In the genomic region with DNA sequence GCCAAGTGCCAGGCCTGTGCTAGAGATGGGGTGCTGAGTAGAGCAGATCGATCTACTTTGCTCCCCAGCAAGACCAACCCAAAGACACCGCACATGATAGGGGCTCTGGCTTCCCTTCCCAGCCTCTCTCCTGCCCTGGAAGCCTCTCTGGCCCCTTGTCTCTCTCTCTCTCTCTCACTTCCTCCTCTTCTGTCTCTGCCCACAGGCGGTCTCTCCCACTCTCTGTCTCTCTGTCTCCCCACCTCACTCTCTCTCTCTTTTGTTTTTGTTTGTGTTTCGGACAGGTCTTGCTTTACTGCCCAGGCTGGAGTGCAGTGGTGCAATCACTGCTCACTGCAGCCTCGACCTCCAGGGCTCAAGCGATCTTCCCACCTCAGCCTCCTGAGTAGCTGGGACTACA, we compare ENCODE assay signal across 10 cellular contexts. TPM values are rescaled to one million over a fixed set of nuclear protein-coding genes. Genes with fewer than 3 reads are reported as not detected.
DNase-seq lines count a peak whose midpoint lies in the region; ATAC-seq lines count a peak whose summit lies in the region.
"Had no signal": no experiment of that assay in that cellular context is flagged by ENCODE, and none has a peak within 500 bp of the region (broad histone marks: within the 10 kb centered on the region; RNA-seq: fewer than 3 reads in every experiment).

No MANE protein-coding gene starts in this region.

- no peak for DNase-seq in CD4-positive, alpha-beta memory T cell
- DNase-seq in H7 (no peak), SK-N-DZ (ENCODE audit: low spot score) (no peak), SW 1271 (lab: John Stamatoyannopoulos, UW) (no peak), C1 segment of cervical spinal cord (lab: John Stamatoyannopoulos, UW) (no peak)
- DNase-seq in activated naive CD8-positive, alpha-beta T cell treated with anti-CD3 and anti-CD28 coated beads, Interleukin-2, amount 10 ng/mL, durations not matched to agents 7 days and 5 days: no peak
- no peak for DNase-seq in naive thymus-derived CD4-positive, alpha-beta T cell
- DNase-seq: left colon, NCI-H226 had no signal

- no peaks in the 10 kb centered on the region for H3K9me3 ChIP-seq in CD4-positive, alpha-beta memory T cell (ENCODE audit: control insufficient read depth in 1 of 2, low read length in 2 of 2)
- no peaks in the 10 kb centered on the region for H3K9me3 ChIP-seq in naive thymus-derived CD4-positive, alpha-beta T cell (ENCODE audit: control insufficient read depth in 2 of 3, low read length in 3 of 3)

- H3K4me3 Mint-ChIP-seq in CD4-positive, alpha-beta memory T cell: peak overlapping the region; percentile 13 to 75 (median 52)
- H3K4me3 Mint-ChIP-seq in activated naive CD8-positive, alpha-beta T cell treated with anti-CD3 and anti-CD28 coated beads, Interleukin-2, amount 10 ng/mL, durations not matched to agents 7 days and 5 days: peak overlapping the region; percentile 15
- H3K4me3 Mint-ChIP-seq in naive thymus-derived CD4-positive, alpha-beta T cell: peak overlapping the region; percentile 4 to 87 (median 74)

- H3K4me1 ChIP-seq in CD4-positive, alpha-beta memory T cell (ENCODE audit: insufficient read depth, low read length): peaks cover 18% of the 10 kb centered on the region
- H3K4me1 ChIP-seq in naive thymus-derived CD4-positive, alpha-beta T cell (ENCODE audit: control insufficient read depth in 2 of 2, insufficient read depth in 2 of 2, low read length in 2 of 2): peaks cover 0 to 11% of the 10 kb centered on the region in 2 donors

- no peaks in the 10 kb centered on the region for H3K36me3 Mint-ChIP-seq in CD4-positive, alpha-beta memory T cell
- H3K36me3 Mint-ChIP-seq in activated naive CD8-positive, alpha-beta T cell treated with anti-CD3 and anti-CD28 coated beads, Interleukin-2, amount 10 ng/mL, durations not matched to agents 7 days and 5 days: peaks cover 1% of the 10 kb centered on the region
- H3K36me3 Mint-ChIP-seq in naive thymus-derived CD4-positive, alpha-beta T cell: peaks cover 0 to 4% (median 0%) of the 10 kb centered on the region in 5 donors

- no peaks in the 10 kb centered on the region for H3K36me3 ChIP-seq in CD4-positive, alpha-beta memory T cell (ENCODE audit: insufficient read depth, low read length)
- no peaks in the 10 kb centered on the region; the same call in none of the 2 replicates for H3K36me3 ChIP-seq in H7 (replicated peaks; ENCODE audit: control insufficient read depth, insufficient read depth, low read length)
- no peaks in the 10 kb centered on the region for H3K36me3 ChIP-seq in naive thymus-derived CD4-positive, alpha-beta T cell (ENCODE audit: control insufficient read depth in 2 of 3, insufficient read depth in 3 of 3, low read length in 3 of 3)

- intact Hi-C loops in CD4-positive, alpha-beta memory T cell (cut with micrococcal nuclease): no loop called here
- intact Hi-C loops in naive thymus-derived CD4-positive, alpha-beta T cell (cut with micrococcal nuclease): no loop called here

- ATAC-seq in activated naive CD8-positive, alpha-beta T cell treated with anti-CD3 and anti-CD28 coated beads, Interleukin-2, amount 10 ng/mL, durations not matched to agents 7 days and 5 days (ENCODE audit: low read depth): no peak
- no peak for ATAC-seq in naive thymus-derived CD4-positive, alpha-beta T cell
- ATAC-seq in HG03135 (IDR thresholded peaks at IDR 0.05; ENCODE audit: unreplicated experiment): no peak
- ATAC-seq: left colon had no signal

- POLR2A ChIA-PET in CD4-positive, alpha-beta memory T cell (lab: Charles Lee; ENCODE audit: partially characterized antibody): no interaction called here
- POLR2A ChIA-PET in activated naive CD8-positive, alpha-beta T cell treated with anti-CD3 and anti-CD28 coated beads, Interleukin-2, amount 10 ng/mL, durations not matched to agents 7 days and 5 days (lab: Charles Lee): no interaction called here
- POLR2A ChIA-PET in naive thymus-derived CD4-positive, alpha-beta T cell (lab: Charles Lee): no interaction called here

- H3K4me3 ChIP-seq in CD4-positive, alpha-beta memory T cell (ENCODE audit: low read length in 2 of 2): no peak overlapping the region
- H3K4me3 ChIP-seq in H7 (ENCODE audit: insufficient read depth, low read depth, low read length): peak overlapping the region; percentile 80
- H3K4me3 ChIP-seq in naive thymus-derived CD4-positive, alpha-beta T cell (ENCODE audit: low read length): no peak overlapping the region

- H3K27ac ChIP-seq in CD4-positive, alpha-beta memory T cell (ENCODE audit: low read depth, low read length): no peak overlapping the region
- no peak overlapping the region for H3K27ac ChIP-seq in naive thymus-derived CD4-positive, alpha-beta T cell (ENCODE audit: low read depth, low read length)

- peaks cover 19% of the 10 kb centered on the region for H3K27me3 ChIP-seq in CD4-positive, alpha-beta memory T cell (ENCODE audit: insufficient read depth, low read length)
- H3K27me3 ChIP-seq in H7 (ENCODE audit: control insufficient read depth, insufficient read depth, low read length): peaks cover 34% of the 10 kb centered on the region
- peaks cover 3 to 18% of the 10 kb centered on the region in 2 donors for H3K27me3 ChIP-seq in naive thymus-derived CD4-positive, alpha-beta T cell (ENCODE audit: control insufficient read depth in 2 of 2, insufficient read depth in 2 of 2, low read length in 2 of 2)

- no peak overlapping the region for H3K27ac Mint-ChIP-seq in CD4-positive, alpha-beta memory T cell
- peak overlapping the region; percentile 7 for H3K27ac Mint-ChIP-seq in activated naive CD8-positive, alpha-beta T cell treated with anti-CD3 and anti-CD28 coated beads, Interleukin-2, amount 10 ng/mL, durations not matched to agents 7 days and 5 days
- H3K27ac Mint-ChIP-seq in naive thymus-derived CD4-positive, alpha-beta T cell: peak overlapping the region in 1 of 9 donors; percentile 22

- peaks cover 34 to 38% of the 10 kb centered on the region in 2 donors for H3K27me3 Mint-ChIP-seq in CD4-positive, alpha-beta memory T cell
- peaks cover 59% of the 10 kb centered on the region for H3K27me3 Mint-ChIP-seq in activated naive CD8-positive, alpha-beta T cell treated with anti-CD3 and anti-CD28 coated beads, Interleukin-2, amount 10 ng/mL, durations not matched to agents 7 days and 5 days
- peaks cover 30 to 63% (median 36%) of the 10 kb centered on the region in 5 donors for H3K27me3 Mint-ChIP-seq in naive thymus-derived CD4-positive, alpha-beta T cell

- peaks cover 7 to 19% (median 13%) of the 10 kb centered on the region in 4 donors for H3K4me1 Mint-ChIP-seq in CD4-positive, alpha-beta memory T cell
- peaks cover 9% of the 10 kb centered on the region for H3K4me1 Mint-ChIP-seq in activated naive CD8-positive, alpha-beta T cell treated with anti-CD3 and anti-CD28 coated beads, Interleukin-2, amount 10 ng/mL, durations not matched to agents 7 days and 5 days
- H3K4me1 Mint-ChIP-seq in naive thymus-derived CD4-positive, alpha-beta T cell: peaks cover 8 to 16% (median 14%) of the 10 kb centered on the region in 7 donors

- CTCF ChIA-PET in CD4-positive, alpha-beta memory T cell (lab: Charles Lee; ENCODE audit: partially characterized antibody): interaction anchor here (1.1 to 1.6 kb wide), 2 partner anchors 16 to 42 kb away, joined by 4 to 5 read pairs; partner anchors contain the start of gene EID2B
- CTCF ChIA-PET in naive thymus-derived CD4-positive, alpha-beta T cell (lab: Charles Lee): interaction anchor here (1.5 kb wide), 1 partner anchor 13 kb away, joined by 3 read pairs; no protein-coding TSS in a partner anchor

- peaks cover 0 to 2% (median 0%) of the 10 kb centered on the region in 8 donors for H3K9me3 Mint-ChIP-seq in CD4-positive, alpha-beta memory T cell
- H3K9me3 Mint-ChIP-seq in activated naive CD8-positive, alpha-beta T cell treated with anti-CD3 and anti-CD28 coated beads, Interleukin-2, amount 10 ng/mL, durations not matched to agents 7 days and 5 days: no peaks in the 10 kb centered on the region
- H3K9me3 Mint-ChIP-seq in naive thymus-derived CD4-positive, alpha-beta T cell: peaks cover 0 to 3% (median 0%) of the 10 kb centered on the region in 11 donors

RNA-seq across cellular contexts. Expression of gene SELENOV, which starts 1.3 kb away (rescaled TPM):
- not detected for total RNA-seq in CD4-positive, alpha-beta memory T cell
- polyA plus RNA-seq in CD4-positive, alpha-beta memory T cell: not detected
- 3.1 and 4.4 TPM in 2 replicates for total RNA-seq in H7 (2014; rRNA removed; shearing (Covaris generic))
- total RNA-seq in activated naive CD8-positive, alpha-beta T cell treated with anti-CD3 and anti-CD28 coated beads, Interleukin-2, amount 10 ng/mL, durations not matched to agents 7 days and 5 days: not detected
- total RNA-seq in naive thymus-derived CD4-positive, alpha-beta T cell: not detected
- polyA plus RNA-seq in naive thymus-derived CD4-positive, alpha-beta T cell: not detected
- 3.0 and 5.4 TPM in 2 replicates for polyA plus RNA-seq in SK-N-DZ (2014; cell fraction: cytosol; rRNA removed)
- polyA plus RNA-seq in SK-N-DZ (2014; cell fraction: nucleus; rRNA removed): 5.0 and 9.1 TPM in 2 replicates
- total RNA-seq: left colon had no signal

RNA-seq across cellular contexts. Expression of gene EID2B, which starts 16.4 kb away (rescaled TPM):
- 1 to 10 TPM; 7.7 to 8.8 TPM for total RNA-seq in CD4-positive, alpha-beta memory T cell
- 1 to 10 TPM; 6.1 to 7.8 TPM for polyA plus RNA-seq in CD4-positive, alpha-beta memory T cell
- total RNA-seq in H7 (2014; rRNA removed; shearing (Covaris generic)): 2.4 and 4.0 TPM in 2 replicates
- total RNA-seq in activated naive CD8-positive, alpha-beta T cell treated with anti-CD3 and anti-CD28 coated beads, Interleukin-2, amount 10 ng/mL, durations not matched to agents 7 days and 5 days: 1 to 10 TPM; 6.3 to 7.0 TPM
- total RNA-seq in naive thymus-derived CD4-positive, alpha-beta T cell: 1 to 10 TPM; 4.4 to 8.5 (median 6.2) TPM
- polyA plus RNA-seq in naive thymus-derived CD4-positive, alpha-beta T cell: 1 to 10 TPM; 6.3 to 6.4 TPM
- polyA plus RNA-seq in SK-N-DZ (2014; cell fraction: cytosol; rRNA removed): 11.5 and 14.2 TPM in 2 replicates
- polyA plus RNA-seq in SK-N-DZ (2014; cell fraction: nucleus; rRNA removed): 11.4 and 15.3 TPM in 2 replicates

RNA-seq across cellular contexts. Expression of gene DLL3, which starts 17.5 kb away (rescaled TPM):
- total RNA-seq in CD4-positive, alpha-beta memory T cell: under 1 TPM in 1 of 2 experiments, not detected in 1; 0.14 TPM
- under 1 TPM; 0.16 to 0.19 TPM for polyA plus RNA-seq in CD4-positive, alpha-beta memory T cell
- total RNA-seq in H7 (2014; rRNA removed; shearing (Covaris generic)): 2.1 and 2.6 TPM in 2 replicates
- total RNA-seq in activated naive CD8-positive, alpha-beta T cell treated with anti-CD3 and anti-CD28 coated beads, Interleukin-2, amount 10 ng/mL, durations not matched to agents 7 days and 5 days: under 1 TPM; 0.19 to 0.23 TPM
- under 1 TPM in 2 of 5 experiments, not detected in 3; 0.15 to 0.22 TPM for total RNA-seq in naive thymus-derived CD4-positive, alpha-beta T cell
- under 1 TPM; 0.08 to 0.12 TPM for polyA plus RNA-seq in naive thymus-derived CD4-positive, alpha-beta T cell
- polyA plus RNA-seq in SK-N-DZ (2014; cell fraction: cytosol; rRNA removed): 177 and 226 TPM in 2 replicates
- polyA plus RNA-seq in SK-N-DZ (2014; cell fraction: nucleus; rRNA removed): 118 and 126 TPM in 2 replicates

RNA-seq across cellular contexts. Expression of gene EID2, which starts 23.7 kb away (rescaled TPM):
- 10 to 100 TPM; 22.0 to 22.8 TPM for total RNA-seq in CD4-positive, alpha-beta memory T cell
- polyA plus RNA-seq in CD4-positive, alpha-beta memory T cell: 10 to 100 TPM; 22.1 to 34.9 TPM
- total RNA-seq in H7 (2014; rRNA removed; shearing (Covaris generic)): 14.9 and 18.4 TPM in 2 replicates
- total RNA-seq in activated naive CD8-positive, alpha-beta T cell treated with anti-CD3 and anti-CD28 coated beads, Interleukin-2, amount 10 ng/mL, durations not matched to agents 7 days and 5 days: 10 to 100 TPM; 17.5 to 20.7 TPM
- total RNA-seq in naive thymus-derived CD4-positive, alpha-beta T cell: 10 to 100 TPM; 12.2 to 29.1 (median 16.1) TPM
- 10 to 100 TPM; 19.7 to 43.0 TPM for polyA plus RNA-seq in naive thymus-derived CD4-positive, alpha-beta T cell
- polyA plus RNA-seq in SK-N-DZ (2014; cell fraction: cytosol; rRNA removed): 11.7 and 13.7 TPM in 2 replicates
- 8.7 and 10.9 TPM in 2 replicates for polyA plus RNA-seq in SK-N-DZ (2014; cell fraction: nucleus; rRNA removed)

RNA-seq across cellular contexts. Expression of gene TIMM50, which starts 35.6 kb away (rescaled TPM):
- 10 to 100 TPM; 47.2 to 49.6 TPM for total RNA-seq in CD4-positive, alpha-beta memory T cell
- polyA plus RNA-seq in CD4-positive, alpha-beta memory T cell: 10 to 100 TPM; 39.1 to 50.4 TPM
- total RNA-seq in H7 (2014; rRNA removed; shearing (Covaris generic)): 134 and 161 TPM in 2 replicates
- 10 to 100 TPM; 42.8 to 46.8 TPM for total RNA-seq in activated naive CD8-positive, alpha-beta T cell treated with anti-CD3 and anti-CD28 coated beads, Interleukin-2, amount 10 ng/mL, durations not matched to agents 7 days and 5 days
- 10 to 100 TPM; 43.5 to 70.0 (median 50.0) TPM for total RNA-seq in naive thymus-derived CD4-positive, alpha-beta T cell
- 10 to 100 TPM; 43.8 to 50.8 TPM for polyA plus RNA-seq in naive thymus-derived CD4-positive, alpha-beta T cell
- polyA plus RNA-seq in SK-N-DZ (2014; cell fraction: cytosol; rRNA removed): 136 and 143 TPM in 2 replicates
- polyA plus RNA-seq in SK-N-DZ (2014; cell fraction: nucleus; rRNA removed): 213 and 236 TPM in 2 replicates

Comparison
In these comparisons a context has a peak if more than half of its experiments do, and no peak if none do; other contexts are left out.
1. H3K4me3 Mint-ChIP-seq: peak in every context shown above with its lines; median percentile 74 in naive thymus-derived CD4-positive, alpha-beta T cell; 52 in CD4-positive, alpha-beta memory T cell; 15 in activated naive CD8-positive, alpha-beta T cell treated with anti-CD3 and anti-CD28 coated beads, Interleukin-2, amount 10 ng/mL, durations not matched to agents 7 days and 5 days.